In the genomic region with DNA sequence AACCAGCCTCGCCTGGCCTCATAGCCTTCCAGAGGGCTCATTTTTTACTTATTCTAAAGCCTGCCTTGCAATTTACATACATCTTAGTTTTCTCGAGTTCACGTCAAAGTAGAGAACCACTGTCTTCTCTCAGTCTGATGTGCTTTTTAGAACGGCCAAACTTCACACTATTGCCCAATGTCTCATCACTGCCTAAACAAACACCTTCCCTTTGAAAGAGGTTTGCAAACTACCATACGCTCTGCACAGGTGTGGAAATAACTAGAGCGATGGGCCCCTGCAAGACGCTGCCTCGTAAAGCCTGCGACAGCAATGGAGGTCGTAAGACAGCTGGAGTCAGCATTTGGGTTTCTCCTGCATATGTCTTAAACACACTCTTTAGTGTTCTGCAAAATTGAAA, we compare ENCODE assay signal across 1 cellular context.
TF ChIP-seq lines count a peak whose summit lies in the region.

No MANE protein-coding gene starts in this region.

TF ChIP-seq in K562, 482 proteins besides CTCF, POLR2A, EP300 and RAD21 (continued from another document):
- TF ChIP-seq SAP30 (IDR thresholded peaks at IDR 0.05; ENCODE audit: borderline replicate concordance, insufficient read depth, low read depth, low read length, poor library complexity, severe bottlenecking) (no peak), NCOA2 (IDR thresholded peaks at IDR 0.05; ENCODE audit: partially characterized antibody in 2 of 2) (no peak), DMBX1 (CRISPR knock-in tag; IDR thresholded peaks at IDR 0.05; ENCODE audit: borderline replicate concordance) (no peak), ZNF668 (CRISPR knock-in tag; IDR thresholded peaks at IDR 0.05) (no peak)
TF ChIP-seq in K562: peak in this region for 1.
